14 cellular contexts compared by ENCODE assay signal in genomic region chr6:154223296-154223695, GRCh38.
DNase-seq lines count a peak whose midpoint lies in the region; ATAC-seq lines count a peak whose summit lies in the region.
"Had no signal": no experiment of that assay in that cellular context is flagged by ENCODE, and none has a peak within 500 bp of the region (broad histone marks: within the 10 kb centered on the region; RNA-seq: fewer than 3 reads in every experiment).

No MANE protein-coding gene starts in this region.

- CTCF ChIA-PET in activated naive CD4-positive, alpha-beta T cell treated with anti-CD3 and anti-CD28 coated beads for 36 hours (lab: Charles Lee), result interaction anchor here (0.5 to 2.6 kb wide), 9 partner anchors 18 to 233 kb away, joined by 3 to 11 read pairs (median 6); no protein-coding TSS in a partner anchor

- intact Hi-C loops in activated naive CD4-positive, alpha-beta T cell treated with anti-CD3 and anti-CD28 coated beads for 36 hours (cut with micrococcal nuclease), result no loop called here

- in situ Hi-C loops in G401 (cut with HindIII; ENCODE audit: low sequenced_read_pairs), result no loop called here

- H3K27ac Mint-ChIP-seq in activated naive CD4-positive, alpha-beta T cell treated with anti-CD3 and anti-CD28 coated beads for 36 hours, result peak overlapping the region; percentile 69
- peak overlapping the region; percentile 8 to 75 for H3K27ac Mint-ChIP-seq in effector memory CD8-positive, alpha-beta T cell
- peak overlapping the region; percentile 12 for H3K27ac Mint-ChIP-seq in stimulated activated naive CD8-positive, alpha-beta T cell treated with anti-CD3 and anti-CD28 coated beads, Interleukin-15, Interleukin-2, amounts not matched to agents 100 ng/mL and 50 ng/mL, for 24 hours
- H3K27ac Mint-ChIP-seq: B cell had no signal

- peaks cover 17% of the 10 kb centered on the region for H3K36me3 Mint-ChIP-seq in activated naive CD4-positive, alpha-beta T cell treated with anti-CD3 and anti-CD28 coated beads for 36 hours (ENCODE audit: low read depth)
- H3K36me3 Mint-ChIP-seq in effector memory CD8-positive, alpha-beta T cell (ENCODE audit: insufficient read depth), result peaks cover 47% of the 10 kb centered on the region
- H3K36me3 Mint-ChIP-seq in stimulated activated naive CD8-positive, alpha-beta T cell treated with anti-CD3 and anti-CD28 coated beads, Interleukin-15, Interleukin-2, amounts not matched to agents 100 ng/mL and 50 ng/mL, for 24 hours (ENCODE audit: low read depth), result peaks cover 22% of the 10 kb centered on the region

- H3K4me3 Mint-ChIP-seq in activated naive CD4-positive, alpha-beta T cell treated with anti-CD3 and anti-CD28 coated beads for 36 hours, result peak overlapping the region; percentile 48
- no peak overlapping the region for H3K4me3 Mint-ChIP-seq in effector memory CD8-positive, alpha-beta T cell
- H3K4me3 Mint-ChIP-seq in stimulated activated naive CD8-positive, alpha-beta T cell treated with anti-CD3 and anti-CD28 coated beads, Interleukin-15, Interleukin-2, amounts not matched to agents 100 ng/mL and 50 ng/mL, for 24 hours, result no peak overlapping the region
- H3K4me3 Mint-ChIP-seq: B cell had no signal

- no peak for DNase-seq in activated naive CD4-positive, alpha-beta T cell treated with anti-CD3 and anti-CD28 coated beads for 36 hours
- DNase-seq in activated naive CD4-positive, alpha-beta T cell (lab: John Stamatoyannopoulos, UW), result no peak
- peak; percentile 63 for DNase-seq in G401 (ENCODE audit: low spot score)
- no peak for DNase-seq in effector memory CD8-positive, alpha-beta T cell
- DNase-seq in DMS 273 treated with DMSO at 0.1 percent for 48 hours (lab: John Stamatoyannopoulos, UW), result no peak
- no peak for DNase-seq in NCI-H2196 treated with DMSO at 0.1 percent for 48 hours (lab: John Stamatoyannopoulos, UW; ENCODE audit: unreplicated experiment)
- DNase-seq: Karpas-422, NCI-H1105 treated with DMSO at 0.1 percent for 48 hours, NCI-H2029, NCI-H524 treated with DMSO at 0.1 percent for 48 hours, SIG-M5 had no signal

- H3K9me3 Mint-ChIP-seq in activated naive CD4-positive, alpha-beta T cell treated with anti-CD3 and anti-CD28 coated beads for 36 hours, result no peaks in the 10 kb centered on the region
- H3K9me3 Mint-ChIP-seq in effector memory CD8-positive, alpha-beta T cell, result no peaks in the 10 kb centered on the region
- H3K9me3 Mint-ChIP-seq in stimulated activated naive CD8-positive, alpha-beta T cell treated with anti-CD3 and anti-CD28 coated beads, Interleukin-15, Interleukin-2, amounts not matched to agents 100 ng/mL and 50 ng/mL, for 24 hours, result no peaks in the 10 kb centered on the region

- no peak for ATAC-seq in effector memory CD8-positive, alpha-beta T cell (replicated peaks)
- ATAC-seq in GM19351 (IDR thresholded peaks at IDR 0.05; ENCODE audit: unreplicated experiment), result no peak

- no peaks in the 10 kb centered on the region for H3K27me3 Mint-ChIP-seq in activated naive CD4-positive, alpha-beta T cell treated with anti-CD3 and anti-CD28 coated beads for 36 hours (ENCODE audit: low read depth)
- H3K27me3 Mint-ChIP-seq in effector memory CD8-positive, alpha-beta T cell, result no peaks in the 10 kb centered on the region
- H3K27me3 Mint-ChIP-seq in stimulated activated naive CD8-positive, alpha-beta T cell treated with anti-CD3 and anti-CD28 coated beads, Interleukin-15, Interleukin-2, amounts not matched to agents 100 ng/mL and 50 ng/mL, for 24 hours, result no peaks in the 10 kb centered on the region
- H3K27me3 Mint-ChIP-seq: B cell had no signal

- H3K4me1 Mint-ChIP-seq in activated naive CD4-positive, alpha-beta T cell treated with anti-CD3 and anti-CD28 coated beads for 36 hours (ENCODE audit: low read depth), result peaks cover 76% of the 10 kb centered on the region
- H3K4me1 Mint-ChIP-seq in effector memory CD8-positive, alpha-beta T cell (ENCODE audit: low read depth in 2 of 2), result peaks cover 34 to 58% of the 10 kb centered on the region in 2 donors
- H3K4me1 Mint-ChIP-seq in stimulated activated naive CD8-positive, alpha-beta T cell treated with anti-CD3 and anti-CD28 coated beads, Interleukin-15, Interleukin-2, amounts not matched to agents 100 ng/mL and 50 ng/mL, for 24 hours (ENCODE audit: low read depth), result peaks cover 75% of the 10 kb centered on the region
- H3K4me1 Mint-ChIP-seq: B cell had no signal

Comparison
In these comparisons a context has a peak if more than half of its experiments do, and no peak if none do; other contexts are left out.
1. H3K27ac Mint-ChIP-seq: peak in every context shown above with its lines; median percentile 69 in activated naive CD4-positive, alpha-beta T cell treated with anti-CD3 and anti-CD28 coated beads for 36 hours; 42 in effector memory CD8-positive, alpha-beta T cell; 12 in stimulated activated naive CD8-positive, alpha-beta T cell treated with anti-CD3 and anti-CD28 coated beads, Interleukin-15, Interleukin-2, amounts not matched to agents 100 ng/mL and 50 ng/mL, for 24 hours.